Comparison of ENCODE assay signal across 12 cellular contexts in genomic region chr5:103849934-103850333, GRCh38.
A peak's percentile ranks its signal among the peaks of the same experiment; 100 is the strongest.
DNase-seq lines count a peak whose midpoint lies in the region; ATAC-seq, FAIRE-seq and TF ChIP-seq lines count a peak whose summit lies in the region.
"Had no signal": no experiment of that assay in that cellular context is flagged by ENCODE, and none has a peak within 500 bp of the region (broad histone marks: within the 10 kb centered on the region; RNA-seq: fewer than 3 reads in every experiment).

No MANE protein-coding gene starts in this region.

- H3K27me3 ChIP-seq in neuron (ENCODE audit: insufficient read depth, low read length) (no peaks in the 10 kb centered on the region), prostate gland (replicated peaks; ENCODE audit: insufficient read depth) (no peaks in the 10 kb centered on the region)
- H3K27me3 ChIP-seq: tibial nerve had no signal

- TF ChIP-seq POLR2A in prostate gland (IDR thresholded peaks at IDR 0.05), result no peak

- H3K4me3 ChIP-seq in neuron (ENCODE audit: low read length) (no peak overlapping the region), prostate gland (no peak overlapping the region)
- H3K4me3 ChIP-seq: tibial nerve had no signal

- H3K4me1 ChIP-seq in neuron (ENCODE audit: insufficient read depth, low read length) (peaks cover 14% of the 10 kb centered on the region), prostate gland (replicated peaks) (no peaks in the 10 kb centered on the region)
- H3K4me1 ChIP-seq: tibial nerve had no signal

- DNase-seq in astrocyte of the hippocampus (ENCODE audit: low read depth, low spot score), result peak; percentile 91
- no peak for DNase-seq in activated CD8-positive, alpha-beta memory T cell treated with anti-CD3 and anti-CD28 coated beads, Interleukin-2, amount 50 U/mL, for 48 hours
- DNase-seq in prostate gland (ENCODE audit: low spot score), result no peak
- no peak for DNase-seq in cortex of kidney (lab: John Stamatoyannopoulos, UW)
- DNase-seq: activated naive CD8-positive, alpha-beta T cell treated with anti-CD3 and anti-CD28 coated beads, Interleukin-2, amount 50 U/mL, for 24 hours; DMS153; stimulated activated CD4-positive, alpha-beta T cell treated with anti-CD3 and anti-CD28 coated beads, Interleukin-1b, Interleukin-23, amount 100 ng/mL, for 48 hours had no signal

- FAIRE-seq in G401.6 (lab: Jason Lieb, UNC), result peak; percentile 99

- ATAC-seq in HG03442 (IDR thresholded peaks at IDR 0.05; ENCODE audit: unreplicated experiment) (peak; percentile 72), GM18873 (IDR thresholded peaks at IDR 0.05; ENCODE audit: low FRiP score, unreplicated experiment) (no peak)
- ATAC-seq: activated naive CD8-positive, alpha-beta T cell treated with anti-CD3 and anti-CD28 coated beads, Interleukin-2, amount 50 U/mL, for 24 hours had no signal

- no peaks in the 10 kb centered on the region for H3K36me3 ChIP-seq in neuron (ENCODE audit: insufficient read depth, low read length)
- H3K36me3 ChIP-seq in prostate gland, result no peaks in the 10 kb centered on the region
- H3K36me3 ChIP-seq: tibial nerve had no signal

- H3K27ac ChIP-seq in prostate gland, result no peak overlapping the region
- H3K27ac ChIP-seq: tibial nerve had no signal

- peak overlapping the region; percentile 16 for H2AFZ ChIP-seq in neuron (ENCODE audit: low read depth, low read length)

- no peak for TF ChIP-seq CTCF in prostate gland (IDR thresholded peaks at IDR 0.05)

- intact Hi-C loops in prostate gland (cut with DNase I), result no loop called here

- H3K9me3 ChIP-seq in neuron (ENCODE audit: low read length) (no peaks in the 10 kb centered on the region), prostate gland (no peaks in the 10 kb centered on the region)
- H3K9me3 ChIP-seq: tibial nerve had no signal

- WGBS in prostate gland, result 81% methylated on average over 3 of the region's 3 CpGs
